Comparison of ENCODE assay signal across 14 cellular contexts in the genomic region with DNA sequence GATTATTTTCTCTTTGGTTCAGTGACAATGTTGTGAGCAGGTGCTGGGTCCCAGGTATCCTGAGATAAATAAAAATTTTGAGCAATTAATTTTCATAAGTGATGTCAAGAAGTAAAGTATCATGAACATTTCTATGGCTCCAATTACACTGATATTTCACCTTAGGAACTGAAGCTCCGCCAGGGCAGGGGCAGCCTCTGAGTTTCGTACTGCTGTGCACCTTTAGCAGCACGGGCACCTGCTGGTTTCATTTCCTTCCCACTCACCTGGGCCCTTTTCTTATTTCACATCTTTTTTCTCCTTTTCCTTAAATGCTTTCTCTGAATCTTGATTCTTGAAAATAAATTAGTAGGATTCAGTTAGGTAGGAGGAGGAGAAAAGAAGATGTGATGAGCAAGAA. TPM values are rescaled to one million over a fixed set of nuclear protein-coding genes. Genes with fewer than 3 reads are reported as not detected.
DNase-seq lines count a peak whose midpoint lies in the region; TF ChIP-seq lines count a peak whose summit lies in the region.
"Had no signal": no experiment of that assay in that cellular context is flagged by ENCODE, and none has a peak within 500 bp of the region (broad histone marks: within the 10 kb centered on the region; RNA-seq: fewer than 3 reads in every experiment).

No MANE protein-coding gene starts in this region.

- peaks cover 3% of the 10 kb centered on the region for H3K27me3 Mint-ChIP-seq in activated CD4-positive, alpha-beta T cell treated with anti-CD3 and anti-CD28 coated beads, Interleukin-2, amount 10 ng/mL, durations not matched to agents 24 days and 14 days
- H3K27me3 Mint-ChIP-seq in chondrocyte (ENCODE audit: low read depth) (no peaks in the 10 kb centered on the region), neural progenitor cell (ENCODE audit: insufficient read depth, low read depth) (peaks cover 2% of the 10 kb centered on the region)

- H3K9ac ChIP-seq in neural progenitor cell: no peak overlapping the region

- peaks cover 5% of the 10 kb centered on the region for H3K36me3 Mint-ChIP-seq in activated CD4-positive, alpha-beta T cell treated with anti-CD3 and anti-CD28 coated beads, Interleukin-2, amount 10 ng/mL, durations not matched to agents 24 days and 14 days (ENCODE audit: low read depth)
- H3K36me3 Mint-ChIP-seq in chondrocyte (ENCODE audit: low read depth) (no peaks in the 10 kb centered on the region), neural progenitor cell (no peaks in the 10 kb centered on the region)

- BruUV-seq in OCI-LY7 (replicated peaks; lab: Mats Ljungman, UMichigan): no TSS peak

- H3K4me2 ChIP-seq in OCI-LY7 (ENCODE audit: low read length) (no peak overlapping the region), neural progenitor cell (no peak overlapping the region)

- peaks cover 5% of the 10 kb centered on the region for H3F3A ChIP-seq in neural progenitor cell (ENCODE audit: low read depth)

- no peak overlapping the region for H2AFZ ChIP-seq in OCI-LY7 (ENCODE audit: low read length)
- H2AFZ ChIP-seq in neural progenitor cell (replicated peaks): no peak overlapping the region

- H4K20me1 ChIP-seq in OCI-LY7 (ENCODE audit: insufficient read depth, low read length) (no peaks in the 10 kb centered on the region), neural progenitor cell (ENCODE audit: low read depth) (no peaks in the 10 kb centered on the region)

- H3K4me1 Mint-ChIP-seq in activated CD4-positive, alpha-beta T cell treated with anti-CD3 and anti-CD28 coated beads, Interleukin-2, amount 10 ng/mL, durations not matched to agents 24 days and 14 days: peaks cover 32% of the 10 kb centered on the region
- H3K4me1 Mint-ChIP-seq in chondrocyte (ENCODE audit: low read depth) (peaks cover 34% of the 10 kb centered on the region), neural progenitor cell (peaks cover 16% of the 10 kb centered on the region)

- no peaks in the 10 kb centered on the region for H3K36me3 ChIP-seq in OCI-LY7 (ENCODE audit: insufficient read depth, low read length)
- no peaks in the 10 kb centered on the region for H3K36me3 ChIP-seq in neural progenitor cell
- H3K36me3 ChIP-seq in prostate gland: no peaks in the 10 kb centered on the region
- H3K36me3 ChIP-seq: adrenal gland had no signal

- no peaks in the 10 kb centered on the region for H3K9me2 ChIP-seq in OCI-LY7 (ENCODE audit: insufficient read depth, low read length)

- TF ChIP-seq CTCF in OCI-LY7 (conservative IDR thresholded peaks at IDR 0.05; ENCODE audit: low read length) (no peak), chondrocyte (IDR thresholded peaks at IDR 0.05) (no peak), neural progenitor cell (IDR thresholded peaks at IDR 0.05) (no peak), prostate gland (IDR thresholded peaks at IDR 0.05) (no peak)

- no peak for DNase-seq in activated CD4-positive, alpha-beta T cell treated with anti-CD3 and anti-CD28 coated beads, Interleukin-2, amount 10 ng/mL, durations not matched to agents 24 days and 14 days
- DNase-seq in activated CD4-positive, alpha-beta T cell treated with anti-CD3 and anti-CD28 coated beads for 1 hour: no peak
- DNase-seq in OCI-LY7 (ENCODE audit: low spot score) (peak; percentile 6), chondrocyte (ENCODE audit: low spot score) (no peak), neural progenitor cell (ENCODE audit: low spot score) (no peak), NCI-H2081 (lab: John Stamatoyannopoulos, UW) (no peak), NAMALWA (ENCODE audit: low spot score) (no peak), prostate gland (ENCODE audit: low spot score) (no peak)
- DNase-seq: activated CD4-positive, alpha-beta T cell treated with anti-CD3 and anti-CD28 coated beads for 4 hours; GOT3; kidney glomerular epithelial cell; NCI-H1436; NCI-H69 had no signal

- peak overlapping the region; percentile 90 for H3K4me3 Mint-ChIP-seq in activated CD4-positive, alpha-beta T cell treated with anti-CD3 and anti-CD28 coated beads, Interleukin-2, amount 10 ng/mL, durations not matched to agents 24 days and 14 days
- H3K4me3 Mint-ChIP-seq in chondrocyte (ENCODE audit: unreplicated experiment) (peak overlapping the region; percentile 88), neural progenitor cell (peak overlapping the region; percentile 94)

- H3K27ac Mint-ChIP-seq in activated CD4-positive, alpha-beta T cell treated with anti-CD3 and anti-CD28 coated beads, Interleukin-2, amount 10 ng/mL, durations not matched to agents 24 days and 14 days: peak overlapping the region; percentile 93
- no peak overlapping the region for H3K27ac Mint-ChIP-seq in chondrocyte (ENCODE audit: unreplicated experiment)
- H3K27ac Mint-ChIP-seq in neural progenitor cell: no peak overlapping the region

- H3K27ac ChIP-seq in OCI-LY7 (ENCODE audit: low read depth, low read length, poor library complexity, severe bottlenecking) (no peak overlapping the region), neural progenitor cell (no peak overlapping the region), prostate gland (no peak overlapping the region)

- H3K27me3 ChIP-seq in neural progenitor cell (peaks cover 67% of the 10 kb centered on the region), prostate gland (replicated peaks; ENCODE audit: insufficient read depth) (no peaks in the 10 kb centered on the region)
- H3K27me3 ChIP-seq: adrenal gland had no signal

- WGBS in prostate gland: 95% methylated on average over 3 of the region's 3 CpGs

- POLR2A ChIA-PET in OCI-LY7 (lab: Charles Lee): no interaction called here

- TF ChIP-seq POLR2A in prostate gland (IDR thresholded peaks at IDR 0.05): no peak

- CTCF ChIA-PET in OCI-LY7 (lab: Charles Lee; ENCODE audit: unreplicated experiment): no interaction called here

- no peaks in the 10 kb centered on the region for H3K79me2 ChIP-seq in OCI-LY7 (ENCODE audit: insufficient read depth, low read depth, low read length)
- no peaks in the 10 kb centered on the region for H3K79me2 ChIP-seq in neural progenitor cell (ENCODE audit: low read depth)

- no peaks in the 10 kb centered on the region for H3K9me3 Mint-ChIP-seq in activated CD4-positive, alpha-beta T cell treated with anti-CD3 and anti-CD28 coated beads, Interleukin-2, amount 10 ng/mL, durations not matched to agents 24 days and 14 days
- no peaks in the 10 kb centered on the region for H3K9me3 Mint-ChIP-seq in chondrocyte (ENCODE audit: low read depth)
- H3K9me3 Mint-ChIP-seq in neural progenitor cell: no peaks in the 10 kb centered on the region

- peaks cover 10% of the 10 kb centered on the region for H3K4me1 ChIP-seq in OCI-LY7 (ENCODE audit: insufficient read depth, low read length, poor library complexity, severe bottlenecking)
- H3K4me1 ChIP-seq in neural progenitor cell: no peaks in the 10 kb centered on the region
- H3K4me1 ChIP-seq in prostate gland (replicated peaks): no peaks in the 10 kb centered on the region
- H3K4me1 ChIP-seq: adrenal gland had no signal

- H3K4me3 ChIP-seq in OCI-LY7 (ENCODE audit: low read depth, low read length, poor library complexity, severe bottlenecking): no peak overlapping the region
- H3K4me3 ChIP-seq in neural progenitor cell: no peak overlapping the region
- no peak overlapping the region for H3K4me3 ChIP-seq in prostate gland

- H3K9me3 ChIP-seq in OCI-LY7 (ENCODE audit: low read length): no peaks in the 10 kb centered on the region
- no peaks in the 10 kb centered on the region for H3K9me3 ChIP-seq in neural progenitor cell (ENCODE audit: low read depth)
- no peaks in the 10 kb centered on the region for H3K9me3 ChIP-seq in prostate gland
- H3K9me3 ChIP-seq: adrenal gland had no signal

- intact Hi-C loops in activated CD4-positive, alpha-beta T cell treated with anti-CD3 and anti-CD28 coated beads, Interleukin-2, amount 10 ng/mL, durations not matched to agents 24 days and 14 days (cut with micrococcal nuclease): loop anchor here (1.0 kb wide), 3 partner anchors 21 to 183 kb away; no protein-coding TSS in a partner anchor
- intact Hi-C loops in OCI-LY7 (cut with micrococcal nuclease; ENCODE audit: unreplicated experiment) (no loop called here), prostate gland (cut with DNase I) (no loop called here)

RNA-seq across cellular contexts. Expression of a gene that starts 1.2 kb away (rescaled TPM):
- total RNA-seq in activated CD4-positive, alpha-beta T cell treated with anti-CD3 and anti-CD28 coated beads, Interleukin-2, amount 10 ng/mL, durations not matched to agents 24 days and 14 days: 24.8 and 27.8 TPM in 2 replicates
- total RNA-seq in OCI-LY7 (2014; rRNA removed; shearing (Covaris generic)): 2.1 and 2.3 TPM in 2 replicates
- total RNA-seq in OCI-LY7 (2022): 5.1 and 5.6 TPM in 2 replicates
- total RNA-seq in chondrocyte: 30.4 to 41.6 TPM (median 37.1 TPM) in 3 replicates
- 2.0 and 11.3 TPM in 2 replicates for total RNA-seq in neural progenitor cell (ENCODE audit: low replicate concordance)
- total RNA-seq in prostate gland: 10 to 100 TPM; 17.7 to 18.0 TPM
